In the genomic region with DNA sequence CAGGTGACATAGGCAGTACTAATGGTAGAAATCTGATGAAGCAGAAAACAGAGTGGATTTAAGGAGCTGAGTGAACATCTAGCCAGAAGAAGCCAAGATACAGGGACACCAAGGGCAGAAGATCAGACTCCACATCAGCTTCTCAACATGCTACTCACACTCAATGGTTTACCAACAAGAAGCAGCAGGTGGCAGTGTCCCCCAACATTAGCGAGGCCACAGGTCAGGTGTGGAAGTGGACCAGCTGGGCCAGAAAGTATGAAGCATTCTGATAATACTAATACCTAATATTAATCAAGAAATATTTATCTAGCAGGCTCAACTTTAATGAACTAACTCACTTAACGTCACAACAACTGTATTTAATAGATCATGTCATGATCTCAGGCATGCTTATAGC, we compare ENCODE assay signal across 1 cellular context.
TF ChIP-seq lines count a peak whose summit lies in the region.

No MANE protein-coding gene starts in this region.

TF ChIP-seq in GM23338, 12 proteins besides CTCF, POLR2A, EP300 and RAD21:
- TF ChIP-seq, protein P1, sequence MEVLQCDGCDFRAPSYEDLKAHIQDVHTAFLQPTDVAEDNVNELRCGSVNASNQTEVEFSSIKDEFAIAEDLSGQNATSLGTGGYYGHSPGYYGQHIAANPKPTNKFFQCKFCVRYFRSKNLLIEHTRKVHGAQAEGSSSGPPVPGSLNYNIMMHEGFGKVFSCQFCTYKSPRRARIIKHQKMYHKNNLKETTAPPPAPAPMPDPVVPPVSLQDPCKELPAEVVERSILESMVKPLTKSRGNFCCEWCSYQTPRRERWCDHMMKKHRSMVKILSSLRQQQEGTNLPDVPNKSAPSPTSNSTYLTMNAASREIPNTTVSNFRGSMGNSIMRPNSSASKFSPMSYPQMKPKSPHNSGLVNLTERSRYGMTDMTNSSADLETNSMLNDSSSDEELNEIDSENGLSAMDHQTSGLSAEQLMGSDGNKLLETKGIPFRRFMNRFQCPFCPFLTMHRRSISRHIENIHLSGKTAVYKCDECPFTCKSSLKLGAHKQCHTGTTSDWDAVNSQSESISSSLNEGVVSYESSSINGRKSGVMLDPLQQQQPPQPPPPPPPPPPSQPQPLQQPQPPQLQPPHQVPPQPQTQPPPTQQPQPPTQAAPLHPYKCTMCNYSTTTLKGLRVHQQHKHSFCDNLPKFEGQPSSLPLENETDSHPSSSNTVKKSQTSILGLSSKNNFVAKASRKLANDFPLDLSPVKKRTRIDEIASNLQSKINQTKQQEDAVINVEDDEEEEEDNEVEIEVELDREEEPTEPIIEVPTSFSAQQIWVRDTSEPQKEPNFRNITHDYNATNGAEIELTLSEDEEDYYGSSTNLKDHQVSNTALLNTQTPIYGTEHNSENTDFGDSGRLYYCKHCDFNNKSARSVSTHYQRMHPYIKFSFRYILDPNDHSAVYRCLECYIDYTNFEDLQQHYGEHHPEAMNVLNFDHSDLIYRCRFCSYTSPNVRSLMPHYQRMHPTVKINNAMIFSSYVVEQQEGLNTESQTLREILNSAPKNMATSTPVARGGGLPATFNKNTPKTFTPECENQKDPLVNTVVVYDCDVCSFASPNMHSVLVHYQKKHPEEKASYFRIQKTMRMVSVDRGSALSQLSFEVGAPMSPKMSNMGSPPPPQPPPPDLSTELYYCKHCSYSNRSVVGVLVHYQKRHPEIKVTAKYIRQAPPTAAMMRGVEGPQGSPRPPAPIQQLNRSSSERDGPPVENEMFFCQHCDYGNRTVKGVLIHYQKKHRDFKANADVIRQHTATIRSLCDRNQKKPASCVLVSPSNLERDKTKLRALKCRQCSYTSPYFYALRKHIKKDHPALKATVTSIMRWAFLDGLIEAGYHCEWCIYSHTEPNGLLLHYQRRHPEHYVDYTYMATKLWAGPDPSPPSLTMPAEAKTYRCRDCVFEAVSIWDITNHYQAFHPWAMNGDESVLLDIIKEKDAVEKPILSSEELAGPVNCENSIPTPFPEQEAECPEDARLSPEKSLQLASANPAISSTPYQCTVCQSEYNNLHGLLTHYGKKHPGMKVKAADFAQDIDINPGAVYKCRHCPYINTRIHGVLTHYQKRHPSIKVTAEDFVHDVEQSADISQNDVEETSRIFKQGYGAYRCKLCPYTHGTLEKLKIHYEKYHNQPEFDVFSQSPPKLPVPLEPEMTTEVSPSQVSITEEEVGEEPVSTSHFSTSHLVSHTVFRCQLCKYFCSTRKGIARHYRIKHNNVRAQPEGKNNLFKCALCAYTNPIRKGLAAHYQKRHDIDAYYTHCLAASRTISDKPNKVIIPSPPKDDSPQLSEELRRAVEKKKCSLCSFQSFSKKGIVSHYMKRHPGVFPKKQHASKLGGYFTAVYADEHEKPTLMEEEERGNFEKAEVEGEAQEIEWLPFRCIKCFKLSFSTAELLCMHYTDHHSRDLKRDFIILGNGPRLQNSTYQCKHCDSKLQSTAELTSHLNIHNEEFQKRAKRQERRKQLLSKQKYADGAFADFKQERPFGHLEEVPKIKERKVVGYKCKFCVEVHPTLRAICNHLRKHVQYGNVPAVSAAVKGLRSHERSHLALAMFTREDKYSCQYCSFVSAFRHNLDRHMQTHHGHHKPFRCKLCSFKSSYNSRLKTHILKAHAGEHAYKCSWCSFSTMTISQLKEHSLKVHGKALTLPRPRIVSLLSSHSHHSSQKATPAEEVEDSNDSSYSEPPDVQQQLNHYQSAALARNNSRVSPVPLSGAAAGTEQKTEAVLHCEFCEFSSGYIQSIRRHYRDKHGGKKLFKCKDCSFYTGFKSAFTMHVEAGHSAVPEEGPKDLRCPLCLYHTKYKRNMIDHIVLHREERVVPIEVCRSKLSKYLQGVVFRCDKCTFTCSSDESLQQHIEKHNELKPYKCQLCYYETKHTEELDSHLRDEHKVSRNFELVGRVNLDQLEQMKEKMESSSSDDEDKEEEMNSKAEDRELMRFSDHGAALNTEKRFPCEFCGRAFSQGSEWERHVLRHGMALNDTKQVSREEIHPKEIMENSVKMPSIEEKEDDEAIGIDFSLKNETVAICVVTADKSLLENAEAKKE (CRISPR knock-in tag; IDR thresholded peaks at IDR 0.05), result no peak
- TF ChIP-seq, protein P2, sequence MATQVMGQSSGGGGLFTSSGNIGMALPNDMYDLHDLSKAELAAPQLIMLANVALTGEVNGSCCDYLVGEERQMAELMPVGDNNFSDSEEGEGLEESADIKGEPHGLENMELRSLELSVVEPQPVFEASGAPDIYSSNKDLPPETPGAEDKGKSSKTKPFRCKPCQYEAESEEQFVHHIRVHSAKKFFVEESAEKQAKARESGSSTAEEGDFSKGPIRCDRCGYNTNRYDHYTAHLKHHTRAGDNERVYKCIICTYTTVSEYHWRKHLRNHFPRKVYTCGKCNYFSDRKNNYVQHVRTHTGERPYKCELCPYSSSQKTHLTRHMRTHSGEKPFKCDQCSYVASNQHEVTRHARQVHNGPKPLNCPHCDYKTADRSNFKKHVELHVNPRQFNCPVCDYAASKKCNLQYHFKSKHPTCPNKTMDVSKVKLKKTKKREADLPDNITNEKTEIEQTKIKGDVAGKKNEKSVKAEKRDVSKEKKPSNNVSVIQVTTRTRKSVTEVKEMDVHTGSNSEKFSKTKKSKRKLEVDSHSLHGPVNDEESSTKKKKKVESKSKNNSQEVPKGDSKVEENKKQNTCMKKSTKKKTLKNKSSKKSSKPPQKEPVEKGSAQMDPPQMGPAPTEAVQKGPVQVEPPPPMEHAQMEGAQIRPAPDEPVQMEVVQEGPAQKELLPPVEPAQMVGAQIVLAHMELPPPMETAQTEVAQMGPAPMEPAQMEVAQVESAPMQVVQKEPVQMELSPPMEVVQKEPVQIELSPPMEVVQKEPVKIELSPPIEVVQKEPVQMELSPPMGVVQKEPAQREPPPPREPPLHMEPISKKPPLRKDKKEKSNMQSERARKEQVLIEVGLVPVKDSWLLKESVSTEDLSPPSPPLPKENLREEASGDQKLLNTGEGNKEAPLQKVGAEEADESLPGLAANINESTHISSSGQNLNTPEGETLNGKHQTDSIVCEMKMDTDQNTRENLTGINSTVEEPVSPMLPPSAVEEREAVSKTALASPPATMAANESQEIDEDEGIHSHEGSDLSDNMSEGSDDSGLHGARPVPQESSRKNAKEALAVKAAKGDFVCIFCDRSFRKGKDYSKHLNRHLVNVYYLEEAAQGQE (IDR thresholded peaks at IDR 0.05; ENCODE audit: unreplicated experiment), result no peak
- TF ChIP-seq POLR2AphosphoS5 (IDR thresholded peaks at IDR 0.05; ENCODE audit: low read depth) (no peak), NANOG (IDR thresholded peaks at IDR 0.05; ENCODE audit: borderline replicate concordance) (no peak), EZH2 (IDR thresholded peaks at IDR 0.05; ENCODE audit: low read depth, unreplicated experiment) (no peak), STAT1 (IDR thresholded peaks at IDR 0.05; ENCODE audit: unreplicated experiment) (no peak), ZNF114 (CRISPR knock-in tag; IDR thresholded peaks at IDR 0.05) (no peak), EZH2phosphoT487 (IDR thresholded peaks at IDR 0.05; ENCODE audit: unreplicated experiment) (no peak), ZNF331 (CRISPR knock-in tag; IDR thresholded peaks at IDR 0.05; ENCODE audit: low read depth) (no peak), JUNB (IDR thresholded peaks at IDR 0.05; ENCODE audit: unreplicated experiment) (no peak), CREB1 (CRISPR knock-in tag; IDR thresholded peaks at IDR 0.05; ENCODE audit: low read depth) (no peak)
- TF ChIP-seq, protein P3, sequence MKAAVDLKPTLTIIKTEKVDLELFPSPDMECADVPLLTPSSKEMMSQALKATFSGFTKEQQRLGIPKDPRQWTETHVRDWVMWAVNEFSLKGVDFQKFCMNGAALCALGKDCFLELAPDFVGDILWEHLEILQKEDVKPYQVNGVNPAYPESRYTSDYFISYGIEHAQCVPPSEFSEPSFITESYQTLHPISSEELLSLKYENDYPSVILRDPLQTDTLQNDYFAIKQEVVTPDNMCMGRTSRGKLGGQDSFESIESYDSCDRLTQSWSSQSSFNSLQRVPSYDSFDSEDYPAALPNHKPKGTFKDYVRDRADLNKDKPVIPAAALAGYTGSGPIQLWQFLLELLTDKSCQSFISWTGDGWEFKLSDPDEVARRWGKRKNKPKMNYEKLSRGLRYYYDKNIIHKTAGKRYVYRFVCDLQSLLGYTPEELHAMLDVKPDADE (IDR thresholded peaks at IDR 0.05), result no peak
